9 cellular contexts compared by ENCODE assay signal in genomic region chr3:30693470-30694120, GRCh38.
DNase-seq lines count a peak whose midpoint lies in the region; ATAC-seq and TF ChIP-seq lines count a peak whose summit lies in the region.
"Had no signal": no experiment of that assay in that cellular context is flagged by ENCODE, and none has a peak within 500 bp of the region (broad histone marks: within the 10 kb centered on the region; RNA-seq: fewer than 3 reads in every experiment).

No MANE protein-coding gene starts in this region.

- H3K36me3 ChIP-seq in OCI-LY7 (ENCODE audit: insufficient read depth, low read length) (peaks cover 85% of the 10 kb centered on the region), heart right ventricle (peaks cover 0 to 98% (median 6%) of the 10 kb centered on the region in 9 donors), psoas muscle (ENCODE audit: insufficient read depth in 1 of 2, low read depth in 1 of 2) (peaks cover 6 to 40% of the 10 kb centered on the region in 2 donors)

- ATAC-seq in GM21515 (IDR thresholded peaks at IDR 0.05; ENCODE audit: unreplicated experiment) (peak; percentile 95), heart right ventricle (peak; percentile 76 to 88 (median 84)), psoas muscle (peak; percentile 81 to 89 (median 84))
- ATAC-seq in activated naive CD8-positive, alpha-beta T cell treated with anti-CD3 and anti-CD28 coated beads, Interleukin-2, amount 10 ng/mL, durations not matched to agents 7 days and 5 days (ENCODE audit: low read depth), result peak; percentile 82

- no peaks in the 10 kb centered on the region for H3K27me3 Mint-ChIP-seq in activated naive CD8-positive, alpha-beta T cell treated with anti-CD3 and anti-CD28 coated beads, Interleukin-2, amount 10 ng/mL, durations not matched to agents 7 days and 5 days

- H3K27me3 ChIP-seq in heart right ventricle (no peaks in the 10 kb centered on the region), psoas muscle (ENCODE audit: insufficient read depth in 3 of 3, low read length in 2 of 3) (no peaks in the 10 kb centered on the region)
- H3K27me3 ChIP-seq: BLaER1 had no signal

- no peak overlapping the region for H3K27ac ChIP-seq in OCI-LY7 (ENCODE audit: low read depth, low read length, poor library complexity, severe bottlenecking)
- H3K27ac ChIP-seq in heart right ventricle, result peak overlapping the region in 7 of 10 donors; percentile 8 to 64 (median 45)
- H3K27ac ChIP-seq in psoas muscle, result no peak overlapping the region

- peak overlapping the region; percentile 55 for H3K27ac Mint-ChIP-seq in activated naive CD8-positive, alpha-beta T cell treated with anti-CD3 and anti-CD28 coated beads, Interleukin-2, amount 10 ng/mL, durations not matched to agents 7 days and 5 days

- H3K4me1 ChIP-seq in OCI-LY7 (ENCODE audit: insufficient read depth, low read length, poor library complexity, severe bottlenecking), result peaks cover 7% of the 10 kb centered on the region
- peaks cover 11 to 94% (median 68%) of the 10 kb centered on the region in 9 donors for H3K4me1 ChIP-seq in heart right ventricle
- H3K4me1 ChIP-seq in psoas muscle, result peaks cover 62% of the 10 kb centered on the region

- H3K36me3 Mint-ChIP-seq in activated naive CD8-positive, alpha-beta T cell treated with anti-CD3 and anti-CD28 coated beads, Interleukin-2, amount 10 ng/mL, durations not matched to agents 7 days and 5 days, result peaks cover 52% of the 10 kb centered on the region

- H3K9me2 ChIP-seq in OCI-LY7 (ENCODE audit: insufficient read depth, low read length), result no peaks in the 10 kb centered on the region

- H3K9me3 ChIP-seq in OCI-LY7 (ENCODE audit: low read length) (no peaks in the 10 kb centered on the region), heart right ventricle (no peaks in the 10 kb centered on the region), psoas muscle (no peaks in the 10 kb centered on the region)
- H3K9me3 ChIP-seq: BLaER1 had no signal

- H4K20me1 ChIP-seq in OCI-LY7 (ENCODE audit: insufficient read depth, low read length), result peaks cover 4% of the 10 kb centered on the region; the same call in 1 of the 2 replicates

- TF ChIP-seq CTCF in OCI-LY7 (conservative IDR thresholded peaks at IDR 0.05; ENCODE audit: low read length) (peak; percentile 95), heart right ventricle (IDR thresholded peaks at IDR 0.05) (peak; percentile 70 to 90 (median 81)), psoas muscle (IDR thresholded peaks at IDR 0.05) (peak; percentile 85)

- intact Hi-C loops in OCI-LY7 (cut with micrococcal nuclease; ENCODE audit: unreplicated experiment), result loop anchor here (1.0 to 10.0 kb wide), 9 partner anchors 49 to 681 kb away; partner anchors contain the start of gene TGFBR2
- intact Hi-C loops in heart right ventricle (cut with DNase I), result loop anchor here (1.0 to 10.0 kb wide), 22 partner anchors 86 to 651 kb away; partner anchors contain the start of gene TGFBR2 (in 2 of the 10)
- intact Hi-C loops in psoas muscle (cut with DNase I), result loop anchor here (5.0 to 10.0 kb wide), 6 partner anchors 86 to 651 kb away; partner anchors contain the start of gene TGFBR2 (in 1 of the 2)

- POLR2A ChIA-PET in OCI-LY7 (lab: Charles Lee), result interaction anchor here (0.6 to 1.0 kb wide), 10 partner anchors 9 to 494 kb away, joined by 3 to 9 read pairs (median 3); partner anchors contain the start of gene TGFBR2
- POLR2A ChIA-PET in activated naive CD8-positive, alpha-beta T cell treated with anti-CD3 and anti-CD28 coated beads, Interleukin-2, amount 10 ng/mL, durations not matched to agents 7 days and 5 days (lab: Charles Lee), result interaction anchor here (0.8 to 2.0 kb wide), 4 partner anchors 15 to 87 kb away, joined by 3 to 6 read pairs (median 4); partner anchors contain the start of gene TGFBR2

- H3K4me1 Mint-ChIP-seq in activated naive CD8-positive, alpha-beta T cell treated with anti-CD3 and anti-CD28 coated beads, Interleukin-2, amount 10 ng/mL, durations not matched to agents 7 days and 5 days, result peaks cover 41% of the 10 kb centered on the region

- BruUV-seq in OCI-LY7 (replicated peaks; lab: Mats Ljungman, UMichigan), result TSS peak; percentile 12

- H3K4me2 ChIP-seq in OCI-LY7 (ENCODE audit: low read length), result no peak overlapping the region
- H3K4me2 ChIP-seq: BLaER1 had no signal

- DNase-seq in NCI-H1417 (lab: John Stamatoyannopoulos, UW) (peak; percentile 17 to 71 (median 25)), NCI-H1417 treated with DMSO at 0.1 percent for 48 hours (lab: John Stamatoyannopoulos, UW) (no peak), HPDE6-E6E7 (ENCODE audit: extremely low spot score) (peak; percentile 5), OCI-LY7 (ENCODE audit: low spot score) (peak; percentile 83), heart right ventricle (peak in 1 of 2 donors; percentile 59), psoas muscle (no peak)
- DNase-seq in activated naive CD8-positive, alpha-beta T cell treated with anti-CD3 and anti-CD28 coated beads, Interleukin-2, amount 10 ng/mL, durations not matched to agents 7 days and 5 days, result no peak

- H2AFZ ChIP-seq in OCI-LY7 (ENCODE audit: low read length), result no peak overlapping the region

- 0 to 3% methylated on average over 2 of the region's 2 CpGs for WGBS in heart right ventricle, 2 donors
- 3 to 4% (median 4%) methylated on average over 2 of the region's 2 CpGs for WGBS in psoas muscle, 3 donors

- H3K4me3 ChIP-seq in OCI-LY7 (ENCODE audit: low read depth, low read length, poor library complexity, severe bottlenecking) (no peak overlapping the region), heart right ventricle (no peak overlapping the region), psoas muscle (no peak overlapping the region)
- H3K4me3 ChIP-seq: BLaER1 had no signal

- no peaks in the 10 kb centered on the region for H3K9me3 Mint-ChIP-seq in activated naive CD8-positive, alpha-beta T cell treated with anti-CD3 and anti-CD28 coated beads, Interleukin-2, amount 10 ng/mL, durations not matched to agents 7 days and 5 days

- CTCF ChIA-PET in OCI-LY7 (lab: Charles Lee; ENCODE audit: unreplicated experiment), result interaction anchor here (0.8 to 1.0 kb wide), 2 partner anchors 35 to 236 kb away, joined by 3 to 6 read pairs; no protein-coding TSS in a partner anchor

- H3K4me3 Mint-ChIP-seq in activated naive CD8-positive, alpha-beta T cell treated with anti-CD3 and anti-CD28 coated beads, Interleukin-2, amount 10 ng/mL, durations not matched to agents 7 days and 5 days, result no peak overlapping the region

- H3K79me2 ChIP-seq in OCI-LY7 (ENCODE audit: insufficient read depth, low read depth, low read length), result no peaks in the 10 kb centered on the region

Comparison
In these comparisons a context has a peak if more than half of its experiments do, and no peak if none do; other contexts are left out.
1. DNase-seq: peak in NCI-H1417 (3 of 3), HPDE6-E6E7 (single experiment) and OCI-LY7 (single experiment); none in NCI-H1417 treated with DMSO at 0.1 percent for 48 hours (single experiment), activated naive CD8-positive, alpha-beta T cell treated with anti-CD3 and anti-CD28 coated beads, Interleukin-2, amount 10 ng/mL, durations not matched to agents 7 days and 5 days (single experiment) and psoas muscle (0 of 2).
2. H3K27ac ChIP-seq: peak in heart right ventricle (7 of 10); none in OCI-LY7 (single experiment) and psoas muscle (single experiment).
3. Peak in every context shown above with its lines, with median percentiles within 50 percentile points of each other: ATAC-seq and CTCF ChIP-seq.